ENCODE assay signal across 16 cellular contexts in genomic region chr16:87365021-87365713, GRCh38. TPM values are rescaled to one million over a fixed set of nuclear protein-coding genes. Genes with fewer than 3 reads are reported as not detected.
DNase-seq lines count a peak whose midpoint lies in the region; ATAC-seq and TF ChIP-seq lines count a peak whose summit lies in the region.
"Had no signal": no experiment of that assay in that cellular context is flagged by ENCODE, and none has a peak within 500 bp of the region (broad histone marks: within the 10 kb centered on the region; RNA-seq: fewer than 3 reads in every experiment).

No MANE protein-coding gene starts in this region.

- intact Hi-C loops in activated CD4-positive, alpha-beta T cell treated with anti-CD3 and anti-CD28 coated beads for 36 hours (cut with DNase I, micrococcal nuclease), result no loop called here
- intact Hi-C loops in activated CD4-positive, alpha-beta T cell treated with anti-CD3 and anti-CD28 coated beads, Interleukin-2, amount 10 ng/mL, durations not matched to agents 24 days and 14 days (cut with micrococcal nuclease), result no loop called here
- intact Hi-C loops in left ventricle myocardium inferior (cut with micrococcal nuclease) (no loop called here), left ventricle myocardium superior (cut with micrococcal nuclease) (no loop called here)
- intact Hi-C loops in naive thymus-derived CD4-positive, alpha-beta T cell (cut with micrococcal nuclease), result no loop called here

- H3K9me3 Mint-ChIP-seq in activated CD4-positive, alpha-beta T cell treated with anti-CD3 and anti-CD28 coated beads for 36 hours (ENCODE audit: low read depth), result no peaks in the 10 kb centered on the region
- H3K9me3 Mint-ChIP-seq in activated CD4-positive, alpha-beta T cell treated with anti-CD3 and anti-CD28 coated beads, Interleukin-2, amount 10 ng/mL, durations not matched to agents 24 days and 14 days, result no peaks in the 10 kb centered on the region
- peaks cover 0 to 2% (median 0%) of the 10 kb centered on the region in 11 donors for H3K9me3 Mint-ChIP-seq in naive thymus-derived CD4-positive, alpha-beta T cell

- CTCF ChIA-PET in activated CD4-positive, alpha-beta T cell treated with anti-CD3 and anti-CD28 coated beads for 36 hours (lab: Charles Lee), result no interaction called here
- CTCF ChIA-PET in naive thymus-derived CD4-positive, alpha-beta T cell (lab: Charles Lee), result no interaction called here

- H3K4me1 ChIP-seq in left ventricle myocardium inferior (peaks cover 91% of the 10 kb centered on the region), stomach smooth muscle (ENCODE audit: control insufficient read depth, insufficient read depth, low read length) (peaks cover 46% of the 10 kb centered on the region)
- no peaks in the 10 kb centered on the region for H3K4me1 ChIP-seq in naive thymus-derived CD4-positive, alpha-beta T cell (ENCODE audit: control insufficient read depth in 2 of 2, insufficient read depth in 2 of 2, low read length in 2 of 2)
- H3K4me1 ChIP-seq: Caco-2, HAP-1 had no signal

- H3K27ac ChIP-seq in left ventricle myocardium inferior (replicated peaks), result peak overlapping the region; percentile 87
- H3K27ac ChIP-seq in naive thymus-derived CD4-positive, alpha-beta T cell (ENCODE audit: low read depth, low read length), result peak overlapping the region; percentile 4
- peak overlapping the region; percentile 33 for H3K27ac ChIP-seq in stomach smooth muscle (ENCODE audit: low read length)
- no peak overlapping the region for H3K27ac ChIP-seq in WERI-Rb-1
- H3K27ac ChIP-seq: 22Rv1 had no signal

- POLR2A ChIA-PET in activated CD4-positive, alpha-beta T cell treated with anti-CD3 and anti-CD28 coated beads for 36 hours (lab: Charles Lee), result no interaction called here
- POLR2A ChIA-PET in naive thymus-derived CD4-positive, alpha-beta T cell (lab: Charles Lee), result no interaction called here

- H3K9ac ChIP-seq in stomach smooth muscle (ENCODE audit: low read length in 2 of 2), result no peak overlapping the region

- peak overlapping the region; percentile 47 for H3K27ac Mint-ChIP-seq in activated CD4-positive, alpha-beta T cell treated with anti-CD3 and anti-CD28 coated beads for 36 hours
- H3K27ac Mint-ChIP-seq in activated CD4-positive, alpha-beta T cell treated with anti-CD3 and anti-CD28 coated beads, Interleukin-2, amount 10 ng/mL, durations not matched to agents 24 days and 14 days, result no peak overlapping the region
- peak overlapping the region in 4 of 9 donors; percentile 26 to 62 (median 48) for H3K27ac Mint-ChIP-seq in naive thymus-derived CD4-positive, alpha-beta T cell

- H3K4me3 Mint-ChIP-seq in activated CD4-positive, alpha-beta T cell treated with anti-CD3 and anti-CD28 coated beads for 36 hours, result no peak overlapping the region
- no peak overlapping the region for H3K4me3 Mint-ChIP-seq in activated CD4-positive, alpha-beta T cell treated with anti-CD3 and anti-CD28 coated beads, Interleukin-2, amount 10 ng/mL, durations not matched to agents 24 days and 14 days
- no peak overlapping the region for H3K4me3 Mint-ChIP-seq in naive thymus-derived CD4-positive, alpha-beta T cell

- ATAC-seq in activated CD4-positive, alpha-beta T cell treated with anti-CD3 and anti-CD28 coated beads for 36 hours, result no peak
- ATAC-seq in left ventricle myocardium superior, result no peak
- ATAC-seq in naive thymus-derived CD4-positive, alpha-beta T cell, result no peak
- ATAC-seq: GM12878 had no signal

- H3K27me3 Mint-ChIP-seq in activated CD4-positive, alpha-beta T cell treated with anti-CD3 and anti-CD28 coated beads for 36 hours, result no peaks in the 10 kb centered on the region
- no peaks in the 10 kb centered on the region for H3K27me3 Mint-ChIP-seq in activated CD4-positive, alpha-beta T cell treated with anti-CD3 and anti-CD28 coated beads, Interleukin-2, amount 10 ng/mL, durations not matched to agents 24 days and 14 days
- no peaks in the 10 kb centered on the region for H3K27me3 Mint-ChIP-seq in naive thymus-derived CD4-positive, alpha-beta T cell

- H3K36me3 ChIP-seq in left ventricle myocardium inferior, result peaks cover 17% of the 10 kb centered on the region
- H3K36me3 ChIP-seq in naive thymus-derived CD4-positive, alpha-beta T cell (ENCODE audit: control insufficient read depth in 2 of 3, insufficient read depth in 3 of 3, low read length in 3 of 3), result peaks cover 0 to 50% (median 2%) of the 10 kb centered on the region in 3 experiments
- H3K36me3 ChIP-seq in stomach smooth muscle (ENCODE audit: control insufficient read depth in 2 of 2, insufficient read depth in 2 of 2, low read length in 2 of 2), result peaks cover 7 to 13% of the 10 kb centered on the region in 2 donors
- peaks cover 12% of the 10 kb centered on the region; the same call in 1 of the 2 replicates for H3K36me3 ChIP-seq in WERI-Rb-1

- H3K4me1 Mint-ChIP-seq in activated CD4-positive, alpha-beta T cell treated with anti-CD3 and anti-CD28 coated beads for 36 hours, result peaks cover 39% of the 10 kb centered on the region
- H3K4me1 Mint-ChIP-seq in activated CD4-positive, alpha-beta T cell treated with anti-CD3 and anti-CD28 coated beads, Interleukin-2, amount 10 ng/mL, durations not matched to agents 24 days and 14 days, result peaks cover 34% of the 10 kb centered on the region
- H3K4me1 Mint-ChIP-seq in naive thymus-derived CD4-positive, alpha-beta T cell, result peaks cover 31 to 52% (median 47%) of the 10 kb centered on the region in 7 donors

- no peak for DNase-seq in activated CD4-positive, alpha-beta T cell treated with anti-CD3 and anti-CD28 coated beads for 36 hours
- no peak for DNase-seq in activated CD4-positive, alpha-beta T cell treated with anti-CD3 and anti-CD28 coated beads, Interleukin-2, amount 10 ng/mL, durations not matched to agents 24 days and 14 days
- DNase-seq in left ventricle myocardium inferior, result no peak
- no peak for DNase-seq in left ventricle myocardium superior
- DNase-seq in naive thymus-derived CD4-positive, alpha-beta T cell, result no peak
- DNase-seq in WERI-Rb-1, result no peak
- no peak for DNase-seq in NCI-H1092 treated with DMSO at 0.1 percent for 48 hours (lab: John Stamatoyannopoulos, UW)
- DNase-seq: Caco-2, Kasumi-1, NCI-H1417 treated with DMSO at 0.1 percent for 48 hours, NCI-H2029, NCI-H510A had no signal

- TF ChIP-seq CTCF in left ventricle myocardium inferior (IDR thresholded peaks at IDR 0.05; ENCODE audit: borderline replicate concordance), result no peak
- TF ChIP-seq CTCF in WERI-Rb-1 (IDR thresholded peaks at IDR 0.05; ENCODE audit: low read depth, low read length), result no peak

- H3K4me3 ChIP-seq in left ventricle myocardium inferior (no peak overlapping the region), stomach smooth muscle (ENCODE audit: low read length in 2 of 2) (no peak overlapping the region), WERI-Rb-1 (ENCODE audit: low read depth, low read length) (no peak overlapping the region)
- no peak overlapping the region for H3K4me3 ChIP-seq in naive thymus-derived CD4-positive, alpha-beta T cell (ENCODE audit: low read length)
- H3K4me3 ChIP-seq: GM12878, HAP-1 had no signal

- H3K36me3 Mint-ChIP-seq in activated CD4-positive, alpha-beta T cell treated with anti-CD3 and anti-CD28 coated beads for 36 hours (ENCODE audit: low read depth), result peaks cover 13% of the 10 kb centered on the region
- peaks cover 25% of the 10 kb centered on the region for H3K36me3 Mint-ChIP-seq in activated CD4-positive, alpha-beta T cell treated with anti-CD3 and anti-CD28 coated beads, Interleukin-2, amount 10 ng/mL, durations not matched to agents 24 days and 14 days (ENCODE audit: low read depth)
- H3K36me3 Mint-ChIP-seq in naive thymus-derived CD4-positive, alpha-beta T cell, result peaks cover 0 to 18% (median 4%) of the 10 kb centered on the region in 5 donors

- H3K9me3 ChIP-seq in left ventricle myocardium inferior (replicated peaks) (no peaks in the 10 kb centered on the region), stomach smooth muscle (ENCODE audit: control insufficient read depth in 2 of 2, low read length in 2 of 2) (no peaks in the 10 kb centered on the region), WERI-Rb-1 (ENCODE audit: severe bottlenecking) (no peaks in the 10 kb centered on the region)
- no peaks in the 10 kb centered on the region for H3K9me3 ChIP-seq in naive thymus-derived CD4-positive, alpha-beta T cell (ENCODE audit: control insufficient read depth in 2 of 3, low read length in 3 of 3)
- H3K9me3 ChIP-seq: Caco-2, HAP-1 had no signal

- H3K27me3 ChIP-seq in left ventricle myocardium inferior (ENCODE audit: low read depth) (no peaks in the 10 kb centered on the region), stomach smooth muscle (ENCODE audit: control insufficient read depth in 1 of 2, insufficient read depth in 2 of 2, low read length in 2 of 2) (no peaks in the 10 kb centered on the region), WERI-Rb-1 (ENCODE audit: insufficient read depth, low read depth, severe bottlenecking) (no peaks in the 10 kb centered on the region)
- no peaks in the 10 kb centered on the region for H3K27me3 ChIP-seq in naive thymus-derived CD4-positive, alpha-beta T cell (ENCODE audit: control insufficient read depth in 2 of 2, insufficient read depth in 2 of 2, low read length in 2 of 2)

RNA-seq across cellular contexts. Expression of gene FBXO31, which starts 18.4 kb away (rescaled TPM):
- 10 to 100 TPM; 26.8 to 33.0 TPM for total RNA-seq in activated CD4-positive, alpha-beta T cell treated with anti-CD3 and anti-CD28 coated beads for 36 hours
- total RNA-seq in activated CD4-positive, alpha-beta T cell treated with anti-CD3 and anti-CD28 coated beads, Interleukin-2, amount 10 ng/mL, durations not matched to agents 24 days and 14 days, result 37.1 and 38.9 TPM in 2 replicates
- total RNA-seq in left ventricle myocardium inferior (74.5 TPM), left ventricle myocardium superior (71.7 TPM)
- total RNA-seq in naive thymus-derived CD4-positive, alpha-beta T cell, result 10 to 100 TPM; 26.6 to 41.9 (median 39.3) TPM
- 10 to 100 TPM; 16.8 to 30.8 TPM for polyA plus RNA-seq in naive thymus-derived CD4-positive, alpha-beta T cell

RNA-seq across cellular contexts. Expression of gene MAP1LC3B, which starts 27.0 kb away (rescaled TPM):
- 10 to 100 TPM; 49.7 to 62.1 TPM for total RNA-seq in activated CD4-positive, alpha-beta T cell treated with anti-CD3 and anti-CD28 coated beads for 36 hours
- total RNA-seq in activated CD4-positive, alpha-beta T cell treated with anti-CD3 and anti-CD28 coated beads, Interleukin-2, amount 10 ng/mL, durations not matched to agents 24 days and 14 days, result 37.6 and 38.3 TPM in 2 replicates
- 131 TPM for total RNA-seq in left ventricle myocardium inferior
- 134 TPM for total RNA-seq in left ventricle myocardium superior
- total RNA-seq in naive thymus-derived CD4-positive, alpha-beta T cell, result 100 to 1,000 TPM in 1 of 5 experiments, 10 to 100 TPM in 4; 54.5 to 126 (median 59.5) TPM
- 100 to 1,000 TPM in 1 of 2 donors, 10 to 100 TPM in 1; 84.8 to 105 TPM for polyA plus RNA-seq in naive thymus-derived CD4-positive, alpha-beta T cell

RNA-seq across cellular contexts. Expression of gene C16orf95, which starts 48.0 kb away (rescaled TPM):
- 10 to 100 TPM in 1 of 2 experiments, 1 to 10 TPM in 1; 5.6 to 12.8 TPM for total RNA-seq in activated CD4-positive, alpha-beta T cell treated with anti-CD3 and anti-CD28 coated beads for 36 hours
- 10.9 and 11.1 TPM in 2 replicates for total RNA-seq in activated CD4-positive, alpha-beta T cell treated with anti-CD3 and anti-CD28 coated beads, Interleukin-2, amount 10 ng/mL, durations not matched to agents 24 days and 14 days
- total RNA-seq in left ventricle myocardium inferior (3.2 TPM), left ventricle myocardium superior (2.6 TPM)
- total RNA-seq in naive thymus-derived CD4-positive, alpha-beta T cell, result 1 to 10 TPM; 1.3 to 8.6 (median 2.6) TPM
- polyA plus RNA-seq in naive thymus-derived CD4-positive, alpha-beta T cell, result 1 to 10 TPM; 3.6 to 5.3 TPM
